ENCODE assay signal across 18 cellular contexts in genomic region chr12:131430158-131430772, GRCh38.
"Had no signal": no experiment of that assay in that cellular context is flagged by ENCODE, and none has a peak within 500 bp of the region (broad histone marks: within the 10 kb centered on the region; RNA-seq: fewer than 3 reads in every experiment).

No MANE protein-coding gene starts in this region.

- H3K4me1 Mint-ChIP-seq: activated CD4-positive, alpha-beta T cell treated with anti-CD3 and anti-CD28 coated beads, Interleukin-2, amount 10 ng/mL, durations not matched to agents 24 days and 14 days; activated naive CD8-positive, alpha-beta T cell treated with anti-CD3 and anti-CD28 coated beads, Interleukin-2, amount 10 ng/mL, durations not matched to agents 7 days and 5 days had no signal

- ATAC-seq: gastrocnemius medialis; heart left ventricle; left colon; stimulated activated naive CD8-positive, alpha-beta T cell treated with anti-CD3 and anti-CD28 coated beads, Interleukin-15, Interleukin-2, amounts not matched to agents 100 U/mL and 50 U/mL, for 24 hours had no signal

- DNase-seq: activated CD4-positive, alpha-beta T cell treated with anti-CD3 and anti-CD28 coated beads, Interleukin-2, amount 10 ng/mL, durations not matched to agents 24 days and 14 days; activated CD4-positive, CD25-positive, alpha-beta regulatory T cell; activated naive CD4-positive, alpha-beta T cell; activated naive CD8-positive, alpha-beta T cell treated with anti-CD3 and anti-CD28 coated beads, Interleukin-2, amount 10 ng/mL, durations not matched to agents 7 days and 5 days; anterior cingulate cortex; erythroblast; gastrocnemius medialis; heart left ventricle; left colon; midbrain; small intestine; stimulated activated CD4-positive, alpha-beta T cell treated with anti-CD3 and anti-CD28 coated beads, Interleukin-4, amount 100 ng/mL, for 4 hours; stimulated activated naive CD8-positive, alpha-beta T cell treated with anti-CD3 and anti-CD28 coated beads, Interleukin-15, Interleukin-2, amounts not matched to agents 100 U/mL and 50 U/mL, for 24 hours had no signal

- H3K27ac ChIP-seq: gastrocnemius medialis, heart left ventricle, neutrophil, suprapubic skin, upper lobe of right lung had no signal

- H3K4me3 ChIP-seq: gastrocnemius medialis, heart left ventricle, lung, suprapubic skin, upper lobe of right lung had no signal

- H3K4me1 ChIP-seq: gastrocnemius medialis, heart left ventricle, suprapubic skin, upper lobe of right lung had no signal

- H3K9me3 Mint-ChIP-seq: activated CD4-positive, alpha-beta T cell treated with anti-CD3 and anti-CD28 coated beads, Interleukin-2, amount 10 ng/mL, durations not matched to agents 24 days and 14 days; T-helper 2 cell treated with Interferon-gamma antibody and Interleukin-4, amounts not matched to agents 5 μg/mL and 100 μg/mL, for 36 hours had no signal

- H3K36me3 Mint-ChIP-seq: activated naive CD8-positive, alpha-beta T cell treated with anti-CD3 and anti-CD28 coated beads, Interleukin-2, amount 10 ng/mL, durations not matched to agents 7 days and 5 days had no signal

- H3K27ac Mint-ChIP-seq: activated CD4-positive, alpha-beta T cell treated with anti-CD3 and anti-CD28 coated beads, Interleukin-2, amount 10 ng/mL, durations not matched to agents 24 days and 14 days; activated naive CD8-positive, alpha-beta T cell treated with anti-CD3 and anti-CD28 coated beads, Interleukin-2, amount 10 ng/mL, durations not matched to agents 7 days and 5 days; T-helper 2 cell treated with Interferon-gamma antibody and Interleukin-4, amounts not matched to agents 5 μg/mL and 100 μg/mL, for 36 hours had no signal

- H3K4me3 Mint-ChIP-seq: activated CD4-positive, alpha-beta T cell treated with anti-CD3 and anti-CD28 coated beads, Interleukin-2, amount 10 ng/mL, durations not matched to agents 24 days and 14 days; activated naive CD8-positive, alpha-beta T cell treated with anti-CD3 and anti-CD28 coated beads, Interleukin-2, amount 10 ng/mL, durations not matched to agents 7 days and 5 days; T-helper 2 cell treated with Interferon-gamma antibody and Interleukin-4, amounts not matched to agents 5 μg/mL and 100 μg/mL, for 36 hours had no signal

- H3K36me3 ChIP-seq: gastrocnemius medialis, heart left ventricle, neutrophil, suprapubic skin, upper lobe of right lung had no signal

- H3K9me3 ChIP-seq: gastrocnemius medialis, neutrophil, suprapubic skin, upper lobe of right lung had no signal
